In the genomic region with DNA sequence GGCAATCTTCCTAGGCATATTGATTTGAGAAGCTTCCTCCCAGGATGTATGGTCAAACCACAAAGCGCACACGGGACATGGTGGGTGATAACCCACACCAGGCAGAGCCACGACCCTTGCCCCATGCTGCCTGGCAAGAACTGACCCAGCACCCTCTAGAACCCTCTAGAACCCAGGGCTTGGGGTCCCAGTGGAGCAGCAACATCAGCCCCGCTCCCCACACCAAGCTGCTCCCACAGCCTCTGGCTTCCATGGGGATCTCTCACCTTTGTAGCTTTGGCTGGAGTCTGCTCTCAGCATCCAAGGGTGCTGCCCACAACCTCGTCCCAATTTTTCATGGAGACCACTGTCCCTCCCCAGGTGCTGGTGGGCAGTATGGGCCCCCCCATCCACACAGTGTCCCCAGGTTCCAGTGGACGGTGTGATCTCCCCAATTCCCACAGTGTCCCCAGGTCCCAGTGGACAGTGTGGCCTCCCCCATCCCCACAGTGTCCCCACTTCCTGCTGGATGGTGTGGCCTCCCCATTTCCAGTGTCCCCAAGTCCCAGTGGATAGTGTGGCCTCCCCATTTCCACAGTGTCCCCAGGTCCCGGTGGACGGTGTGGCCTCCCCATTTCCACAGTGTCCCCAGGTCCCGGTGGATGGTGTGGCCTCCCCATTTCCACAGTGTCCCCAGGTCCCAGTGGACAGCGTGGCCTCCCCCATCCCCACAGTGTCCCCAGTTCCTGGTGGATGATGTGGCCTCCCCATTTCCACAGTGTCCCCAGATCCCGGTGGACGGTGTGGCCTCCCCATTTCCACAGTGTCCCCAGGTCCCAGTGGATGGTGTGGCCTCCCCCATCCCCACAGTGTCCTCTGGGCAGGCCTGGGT, we compare ENCODE assay signal across 21 cellular contexts.
"Had no signal": no experiment of that assay in that cellular context is flagged by ENCODE, and none has a peak within 500 bp of the region (broad histone marks: within the 10 kb centered on the region; RNA-seq: fewer than 3 reads in every experiment).

No MANE protein-coding gene starts in this region.

- H3K27me3 ChIP-seq: thyroid gland had no signal

- DNase-seq: activated CD4-positive, alpha-beta T cell treated with anti-CD3 and anti-CD28 coated beads, Interleukin-2, amount 50 U/mL, for 1 hour; activated CD8-positive, alpha-beta memory T cell treated with anti-CD3 and anti-CD28 coated beads, Interleukin-2, amount 50 U/mL, for 4 hours; activated effector memory CD4-positive, alpha-beta T cell treated with Interleukin-2 at 50 U/mL for 16 hours; activated naive CD4-positive, alpha-beta T cell treated with anti-CD3 and anti-CD28 coated beads, Interleukin-2, amount 10 ng/mL, durations not matched to agents 7 days and 5 days; activated naive CD8-positive, alpha-beta T cell treated with anti-CD3 and anti-CD28 coated beads, Interleukin-2, amount 50 U/mL, for 24 hours; activated T-cell treated with anti-CD3 and anti-CD28 coated beads, Interleukin-2, amount 50 U/mL, for 48 hours; anterior cingulate cortex; brain microvascular endothelial cell; cortex of kidney; effector CD8-positive, alpha-beta T cell; naive thymus-derived CD8-positive, alpha-beta T cell; stimulated activated naive B cell treated with anti-CD40 and anti-IgM and Interleukin-4, amounts not matched to agents 10 μg/mL and 1 μg/mL and 100 μg/mL, for 72 hours; SW 1271; thyroid gland had no signal

- H3K36me3 ChIP-seq: brain microvascular endothelial cell, gastroesophageal sphincter, neutrophil, thyroid gland had no signal

- ATAC-seq: activated CD4-positive, CD25-positive, alpha-beta regulatory T cell treated with anti-CD3 and anti-CD28 coated beads, Interleukin-2, amount 50 U/mL, for 24 hours; activated naive CD8-positive, alpha-beta T cell treated with anti-CD3 and anti-CD28 coated beads, Interleukin-2, amount 50 U/mL, for 24 hours; esophagus mucosa; gastroesophageal sphincter; left lobe of liver; naive thymus-derived CD8-positive, alpha-beta T cell; stimulated activated naive B cell treated with anti-CD40 and anti-IgM and Interleukin-4, amounts not matched to agents 10 μg/mL and 1 μg/mL and 100 μg/mL, for 72 hours had no signal

- H3K4me3 ChIP-seq: gastroesophageal sphincter, thyroid gland had no signal

- H3K9me3 ChIP-seq: gastroesophageal sphincter, neutrophil, thyroid gland had no signal

- H3K4me1 ChIP-seq: parathyroid adenoma had no signal

- H3K79me2 ChIP-seq: parathyroid adenoma had no signal

- FAIRE-seq: TTC549 had no signal

- H3K27ac ChIP-seq: brain microvascular endothelial cell, gastroesophageal sphincter, neutrophil, parathyroid adenoma, thyroid gland had no signal

- H3K9ac ChIP-seq: parathyroid adenoma had no signal
